In genomic region chr15:80992436-80992835, GRCh38 we compare ENCODE assay signal across 13 cellular contexts.
"Had no signal": no experiment of that assay in that cellular context is flagged by ENCODE, and none has a peak within 500 bp of the region (broad histone marks: within the 10 kb centered on the region; RNA-seq: fewer than 3 reads in every experiment).

No MANE protein-coding gene starts in this region.

- ATAC-seq: left lung had no signal

- H3K36me3 ChIP-seq: left lung had no signal

- H3K27me3 ChIP-seq: left lung had no signal

- FAIRE-seq: keratinocyte had no signal

- DNase-seq: activated CD4-positive, alpha-beta T cell treated with anti-CD3 and anti-CD28 coated beads, Interleukin-2, amount 50 U/mL, for 4 hours; activated gamma-delta T cell treated with Interleukin-2 at 50 U/mL for 16 hours; activated naive CD8-positive, alpha-beta T cell treated with anti-CD3 and anti-CD28 coated beads for 36 hours; amygdala; foreskin melanocyte; left lung; stimulated activated CD4-positive, alpha-beta T cell treated with anti-CD3 and anti-CD28 coated beads, Interleukin-1b, Interleukin-23, amount 100 ng/mL, for 48 hours; stimulated activated CD8-positive, alpha-beta memory T cell treated with anti-CD3 and anti-CD28 coated beads, Interleukin-4, amount 100 ng/mL, for 48 hours; stimulated activated naive CD4-positive, alpha-beta T cell; SW 1271; T-helper 2 cell had no signal

- H3K4me3 ChIP-seq: coronary artery, left lung had no signal

- H3K9me3 ChIP-seq: left lung had no signal
